9 cellular contexts compared by ENCODE assay signal in the genomic region with DNA sequence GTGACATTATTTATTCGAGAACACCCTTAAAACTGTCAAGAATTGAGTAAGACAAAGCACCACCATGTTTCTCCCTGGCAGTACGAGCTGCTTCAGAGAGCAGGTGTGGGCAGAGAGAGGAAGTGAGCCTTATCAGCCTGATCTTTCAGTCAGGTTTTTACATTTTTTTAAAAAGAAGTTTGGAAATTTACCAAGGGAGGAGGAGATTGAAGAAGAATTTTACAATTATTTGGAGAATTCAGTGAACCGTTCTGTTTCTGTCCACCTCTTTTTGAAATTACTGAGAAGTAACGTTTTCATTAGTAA.
A peak's percentile ranks its signal among the peaks of the same experiment; 100 is the strongest.
DNase-seq lines count a peak whose midpoint lies in the region; ATAC-seq, FAIRE-seq and TF ChIP-seq lines count a peak whose summit lies in the region.
"Had no signal": no experiment of that assay in that cellular context is flagged by ENCODE, and none has a peak within 500 bp of the region (broad histone marks: within the 10 kb centered on the region; RNA-seq: fewer than 3 reads in every experiment).

No MANE protein-coding gene starts in this region.

- WGBS in endodermal cell (ENCODE audit: insufficient coverage in 1 of 2, insufficient read length in 1 of 2), 2 experiments: 94 to 100% methylated on average over 4 of the region's 4 CpGs
- 69 to 86% (median 81%) methylated on average over 4 of the region's 4 CpGs for WGBS in small intestine, 3 donors

- peak overlapping the region; percentile 53 for H3K4me2 ChIP-seq in OCI-LY3 (ENCODE audit: low read length)

- peaks cover 0 to 5% of the 10 kb centered on the region in 2 donors for H3K27me3 Mint-ChIP-seq in natural killer cell treated with Interleukin-12 subunit alpha and Interleukin-12 subunit beta and Interleukin-15 and Interleukin-18, amount 100 ng/mL, for 72 hours
- no peaks in the 10 kb centered on the region for H3K27me3 Mint-ChIP-seq in endodermal cell (ENCODE audit: insufficient read depth)

- peak overlapping the region; percentile 41; the same call in 1 of the 2 replicates for H2AFZ ChIP-seq in OCI-LY3 (ENCODE audit: low read depth, low read length)

- peak overlapping the region; percentile 41 for H3K4me3 Mint-ChIP-seq in natural killer cell treated with Interleukin-12 subunit alpha and Interleukin-12 subunit beta and Interleukin-15 and Interleukin-18, amount 100 ng/mL, for 72 hours
- H3K4me3 Mint-ChIP-seq in endodermal cell: no peak overlapping the region

- DNase-seq in natural killer cell treated with Interleukin-12 subunit alpha and Interleukin-12 subunit beta and Interleukin-15 and Interleukin-18, amount 100 ng/mL, for 72 hours (ENCODE audit: low spot score): no peak
- no peak for DNase-seq in DMS79 treated with DMSO at 0.1 percent for 48 hours (lab: John Stamatoyannopoulos, UW)
- DNase-seq in endodermal cell: no peak
- DNase-seq in putamen (ENCODE audit: low spot score): no peak
- no peak for DNase-seq in small intestine

- no peaks in the 10 kb centered on the region for H3K36me3 Mint-ChIP-seq in natural killer cell treated with Interleukin-12 subunit alpha and Interleukin-12 subunit beta and Interleukin-15 and Interleukin-18, amount 100 ng/mL, for 72 hours
- H3K36me3 Mint-ChIP-seq in endodermal cell (ENCODE audit: low read depth): no peaks in the 10 kb centered on the region

- ATAC-seq in GM18868 (IDR thresholded peaks at IDR 0.05; ENCODE audit: unreplicated experiment): peak; percentile 58
- ATAC-seq in HG02610 (IDR thresholded peaks at IDR 0.05; ENCODE audit: unreplicated experiment): peak; percentile 56
- no peak for ATAC-seq in natural killer cell treated with Interleukin-12 subunit alpha and Interleukin-12 subunit beta and Interleukin-15 and Interleukin-18, amount 100 ng/mL, for 72 hours

- H3K36me3 ChIP-seq in OCI-LY3 (replicated peaks; ENCODE audit: low read depth, low read length): no peaks in the 10 kb centered on the region
- H3K36me3 ChIP-seq in endodermal cell (ENCODE audit: control insufficient read depth, insufficient read depth, low read length): no peaks in the 10 kb centered on the region
- H3K36me3 ChIP-seq in small intestine (ENCODE audit: control insufficient read depth in 2 of 2, insufficient read depth in 2 of 2, low read length in 2 of 2): no peaks in the 10 kb centered on the region

- H3K27ac ChIP-seq in OCI-LY3 (ENCODE audit: low read length) (peak overlapping the region; percentile 90), endodermal cell (ENCODE audit: low read depth, low read length) (no peak overlapping the region), small intestine (ENCODE audit: low read depth in 1 of 2, low read length in 1 of 2) (no peak overlapping the region)

- peaks cover 8% of the 10 kb centered on the region; the same call in 1 of the 2 replicates for H3K79me2 ChIP-seq in OCI-LY3 (ENCODE audit: low read length)

- H3K4me1 Mint-ChIP-seq in natural killer cell treated with Interleukin-12 subunit alpha and Interleukin-12 subunit beta and Interleukin-15 and Interleukin-18, amount 100 ng/mL, for 72 hours (ENCODE audit: low read depth in 2 of 2): peaks cover 30 to 36% of the 10 kb centered on the region in 2 donors
- peaks cover 19% of the 10 kb centered on the region for H3K4me1 Mint-ChIP-seq in endodermal cell

- no peaks in the 10 kb centered on the region for H4K20me1 ChIP-seq in OCI-LY3 (ENCODE audit: insufficient read depth, low read length)

- no peak for TF ChIP-seq CTCF in OCI-LY3 (IDR thresholded peaks at IDR 0.05; ENCODE audit: low read depth, low read length)
- TF ChIP-seq CTCF in endodermal cell (conservative IDR thresholded peaks at IDR 0.05): no peak

- H3K9ac ChIP-seq in OCI-LY3 (ENCODE audit: low read length) (peak overlapping the region; percentile 54; the same call in 1 of the 2 replicates), endodermal cell (ENCODE audit: extremely low read depth, low read length, poor library complexity, severe bottlenecking) (no peak overlapping the region)

- H3K4me3 ChIP-seq in OCI-LY3 (ENCODE audit: low read length) (no peak overlapping the region), endodermal cell (ENCODE audit: low read length) (no peak overlapping the region), small intestine (ENCODE audit: low read depth in 1 of 2, low read length in 2 of 2) (no peak overlapping the region)

- H3K27me3 ChIP-seq in OCI-LY3 (ENCODE audit: low read depth, low read length) (no peaks in the 10 kb centered on the region), endodermal cell (ENCODE audit: control insufficient read depth, insufficient read depth, low read length, poor library complexity, severe bottlenecking) (no peaks in the 10 kb centered on the region), small intestine (ENCODE audit: control insufficient read depth in 2 of 2, insufficient read depth in 2 of 2, low read length in 2 of 2) (no peaks in the 10 kb centered on the region)

- H3K9me3 ChIP-seq in OCI-LY3 (ENCODE audit: insufficient read depth, low read length): no peaks in the 10 kb centered on the region
- H3K9me3 ChIP-seq in endodermal cell (ENCODE audit: control insufficient read depth, low read length): no peaks in the 10 kb centered on the region
- no peaks in the 10 kb centered on the region for H3K9me3 ChIP-seq in small intestine (ENCODE audit: control insufficient read depth, low read depth)

- no peak for FAIRE-seq in small intestine (lab: Jason Lieb, UNC)
- FAIRE-seq: endometrium had no signal

- H3K27ac Mint-ChIP-seq in natural killer cell treated with Interleukin-12 subunit alpha and Interleukin-12 subunit beta and Interleukin-15 and Interleukin-18, amount 100 ng/mL, for 72 hours: peak overlapping the region in 1 of 2 donors; percentile 81
- no peak overlapping the region for H3K27ac Mint-ChIP-seq in endodermal cell

- H3K4me1 ChIP-seq in OCI-LY3 (ENCODE audit: low read length) (peaks cover 65% of the 10 kb centered on the region), endodermal cell (ENCODE audit: control insufficient read depth, insufficient read depth, low read length) (no peaks in the 10 kb centered on the region), small intestine (ENCODE audit: control insufficient read depth in 2 of 2, insufficient read depth in 1 of 2, low read depth in 1 of 2, low read length in 1 of 2) (peaks cover 3 to 4% of the 10 kb centered on the region in 2 donors)

- no peaks in the 10 kb centered on the region for H3K9me3 Mint-ChIP-seq in natural killer cell treated with Interleukin-12 subunit alpha and Interleukin-12 subunit beta and Interleukin-15 and Interleukin-18, amount 100 ng/mL, for 72 hours
- H3K9me3 Mint-ChIP-seq in endodermal cell: no peaks in the 10 kb centered on the region

Comparison
In these comparisons a context has a peak if more than half of its experiments do, and no peak if none do; other contexts are left out.
1. ATAC-seq: peak in GM18868 (single experiment) and HG02610 (single experiment); none in natural killer cell treated with Interleukin-12 subunit alpha and Interleukin-12 subunit beta and Interleukin-15 and Interleukin-18, amount 100 ng/mL, for 72 hours (0 of 2).